Comparison of ENCODE assay signal across 13 cellular contexts in genomic region chr18:97252-97914, GRCh38. TPM values are rescaled to one million over a fixed set of nuclear protein-coding genes. Genes with fewer than 3 reads are reported as not detected.
DNase-seq lines count a peak whose midpoint lies in the region; ATAC-seq, FAIRE-seq and TF ChIP-seq lines count a peak whose summit lies in the region.
"Not testable (repeated sequence)": the region's sequence is repeated elsewhere in the genome, so short reads cannot be mapped to it uniquely, and the experiment has no call there.
"Had no signal": no experiment of that assay in that cellular context is flagged by ENCODE, and none has a peak within 500 bp of the region (broad histone marks: within the 10 kb centered on the region; RNA-seq: fewer than 3 reads in every experiment).

No MANE protein-coding gene starts in this region.

- SMC1A ChIA-PET in GM12878 (lab: Charles Lee; ENCODE audit: uncharacterized antibody, unreplicated experiment): not testable (repeated sequence)

- TF ChIP-seq RAD21 in GM12878 (IDR thresholded peaks at IDR 0.05; ENCODE audit: insufficient read depth, low read depth, low read length): not testable (repeated sequence)

- TF ChIP-seq CTCF in BJ (IDR thresholded peaks at IDR 0.05; ENCODE audit: insufficient read depth, low read depth, low read length): 0 out of 2 replicates have a peak, but pooled peaks have one; percentile 6
- TF ChIP-seq CTCF in SU-DHL-6 (IDR thresholded peaks at IDR 0.05; ENCODE audit: insufficient read depth, low read length, poor library complexity, severe bottlenecking): peak; percentile 17
- TF ChIP-seq CTCF in GM12878 (IDR thresholded peaks at IDR 0.05 in 2 of 3, conservative IDR thresholded peaks at IDR 0.05 in 1 of 3; ENCODE audit: control insufficient read depth in 2 of 3, extremely low read depth in 1 of 3, insufficient read depth in 1 of 3, low read depth in 3 of 3, low read length in 3 of 3): peak; percentile 41 to 69 (median 60)
- peak; percentile 29 for TF ChIP-seq CTCF in osteocyte (IDR thresholded peaks at IDR 0.05)

- DNase-seq in BJ (ENCODE audit: low read depth); GM12878 (ENCODE audit: low read depth, low spot score): not testable (repeated sequence)
- DNase-seq in osteocyte (ENCODE audit: extremely low spot score, unreplicated experiment): peak; percentile 51

- H3K4me2 ChIP-seq in SU-DHL-6 (ENCODE audit: low read depth, low read length, poor library complexity, severe bottlenecking); GM12878 (ENCODE audit: control insufficient read depth, insufficient read depth): not testable (repeated sequence)

- H4K20me1 ChIP-seq in SU-DHL-6 (ENCODE audit: low read depth, low read length); GM12878 (ENCODE audit: control insufficient read depth, insufficient read depth): not testable (repeated sequence)

- not testable (repeated sequence) for TF ChIP-seq POLR2A in GM12878 (IDR thresholded peaks at IDR 0.05; ENCODE audit: low read depth, low read length)

- in situ Hi-C loops in GM12878 (cut with MboI): not testable (repeated sequence)

- H3K4me1 ChIP-seq in GM12878 (ENCODE audit: control insufficient read depth, insufficient read depth, low read length): not testable (repeated sequence)

- POLR2A ChIA-PET in BJ (lab: Charles Lee); GM12878 (lab: Charles Lee): not testable (repeated sequence)

- 18% methylated on average over 20 of the region's 31 CpGs for WGBS in GM12878 (ENCODE audit: insufficient coverage, insufficient replicate concordance, low lambda C conversion rate, missing lambda C conversion rate)

- H3F3A ChIP-seq in SU-DHL-6 (ENCODE audit: insufficient read depth): not testable (repeated sequence)

- not testable (repeated sequence) for H3K27ac Mint-ChIP-seq in osteocyte (ENCODE audit: unreplicated experiment)

- H3K4me3 ChIP-seq in BJ (ENCODE audit: low read depth, low read length); SU-DHL-6 (ENCODE audit: insufficient read depth, low read length, poor library complexity, severe bottlenecking); GM12878: not testable (repeated sequence)

- H3K27me3 Mint-ChIP-seq in osteocyte (ENCODE audit: unreplicated experiment): peaks cover 19% of the 10 kb centered on the region

- H3K4me3 Mint-ChIP-seq in osteocyte (ENCODE audit: unreplicated experiment): not testable (repeated sequence)

- H3K4me1 Mint-ChIP-seq in osteocyte (ENCODE audit: unreplicated experiment): not testable (repeated sequence)

- not testable (repeated sequence) for H3K27ac ChIP-seq in SU-DHL-6 (ENCODE audit: low read depth, low read length); GM12878 (ENCODE audit: control insufficient read depth, insufficient read depth)

- not testable (repeated sequence) for FAIRE-seq in GM12878 (lab: Jason Lieb, UNC)

- H3K36me3 ChIP-seq in BJ (ENCODE audit: control insufficient read depth, insufficient read depth, low read length); SU-DHL-6 (ENCODE audit: low read length); GM12878 (ENCODE audit: control insufficient read depth in 2 of 2, insufficient read depth in 2 of 2, low read length in 1 of 2): not testable (repeated sequence)

- H3K9ac ChIP-seq in SU-DHL-6 (ENCODE audit: low read length); GM12878 (ENCODE audit: control insufficient read depth, insufficient read depth, low read length): not testable (repeated sequence)

- not testable (repeated sequence) for H3K36me3 Mint-ChIP-seq in osteocyte (ENCODE audit: unreplicated experiment)

- intact Hi-C loops in GM12878 (cut with micrococcal nuclease; ENCODE audit: unreplicated experiment): not testable (repeated sequence)

- H3K9me3 ChIP-seq in SU-DHL-6 (ENCODE audit: insufficient read depth, low read length); GM12878 (replicated peaks; ENCODE audit: control insufficient read depth, insufficient read depth, low read length): not testable (repeated sequence)

- H2AFZ ChIP-seq in SU-DHL-6 (ENCODE audit: low read depth, low read length, severe bottlenecking); GM12878 (ENCODE audit: control insufficient read depth, low read depth, low read length): not testable (repeated sequence)

- not testable (repeated sequence) for H3K9me3 Mint-ChIP-seq in osteocyte (ENCODE audit: unreplicated experiment)

- H3K9me2 ChIP-seq in SU-DHL-6 (replicated peaks; ENCODE audit: insufficient read depth, low read length): not testable (repeated sequence)

- BruUV-seq in GM12878 (replicated peaks; lab: Mats Ljungman, UMichigan): not testable (repeated sequence)

- H3K79me2 ChIP-seq in SU-DHL-6 (ENCODE audit: insufficient read depth, low read length); GM12878 (ENCODE audit: control insufficient read depth, insufficient read depth, low read length): not testable (repeated sequence)

- ATAC-seq in GM18520 (IDR thresholded peaks at IDR 0.05; ENCODE audit: unreplicated experiment): peak; percentile 69
- ATAC-seq in GM21381 (IDR thresholded peaks at IDR 0.05; ENCODE audit: unreplicated experiment): peak; percentile 82
- ATAC-seq in HG02852 (IDR thresholded peaks at IDR 0.05; ENCODE audit: unreplicated experiment): peak; percentile 95
- ATAC-seq in HG03432 (IDR thresholded peaks at IDR 0.05; ENCODE audit: unreplicated experiment): peak; percentile 96
- ATAC-seq in GM12878: peak; percentile 100

- not testable (repeated sequence) for H3K27me3 ChIP-seq in BJ (ENCODE audit: control insufficient read depth, insufficient read depth, low read length); SU-DHL-6 (ENCODE audit: low read length); GM12878 (replicated peaks in 1 of 2; ENCODE audit: control insufficient read depth in 2 of 2, insufficient read depth in 2 of 2, low read length in 1 of 2)

- CTCF ChIA-PET in BJ (lab: Yijun Ruan, JAX): not testable (repeated sequence)
- CTCF ChIA-PET in GM12878 (lab: Yijun Ruan, JAX): interaction anchor here (1.4 kb wide), 1 partner anchor 39 kb away, joined by 5 read pairs; no protein-coding TSS in a partner anchor

- TF ChIP-seq EP300 in GM12878 (IDR thresholded peaks at IDR 0.05; ENCODE audit: borderline replicate concordance in 1 of 2, control insufficient read depth in 1 of 2, low read depth in 2 of 2, low read length in 2 of 2): not testable (repeated sequence)

- RAD21 ChIA-PET in GM12878 (lab: Charles Lee; ENCODE audit: unreplicated experiment): not testable (repeated sequence)

TF ChIP-seq in GM12878, 131 proteins besides CTCF, POLR2A, EP300 and RAD21 (continues in another document):
- TF ChIP-seq ZNF592 (IDR thresholded peaks at IDR 0.05) (peak; percentile 64; the same call in 1 of the 2 replicates), ATF3 (IDR thresholded peaks at IDR 0.05; ENCODE audit: borderline replicate concordance, extremely low read depth, low read depth, low read length) (peak; percentile 44; the same call in 1 of the 2 replicates)

RNA-seq across cellular contexts. Expression of gene TUBB8B, which starts 48.0 kb away (rescaled TPM):
- polyA plus RNA-seq in BJ (2011; rRNA removed) (0.10 TPM in 1 of 2 replicates, not detected in the other), GM12878 (2011; rRNA removed) (not detected in 2 replicates), GM12878 (2014; fragmentation: Illumina TruSeq; extraction: Trizol) (not detected in 2 replicates), GM12878 (2014; fragmentation: Nextera tagmentation; extraction: Ambion mirVana) (not detected), GM12878 (2014; rRNA removed) (not detected in 2 replicates), GM12878 (2016; fragmentation: Nextera tagmentation; extraction: Ambion mirVana) (not detected)
- polyA minus RNA-seq in BJ (2011; rRNA and poly(A)+ RNA removed): not detected in 2 replicates
- not detected in 2 replicates for total RNA-seq in GM12878 (2013; cell fraction: nucleolus; rRNA removed)
- total RNA-seq in GM12878 (2014; rRNA removed) (not detected in 2 replicates), GM12878 (2014; rRNA removed; fragmentation: Illumina TruSeq; extraction: Trizol) (not detected in 2 replicates), GM12878 (2021) (not detected in 2 replicates), osteocyte (not detected in 2 replicates)
- polyA plus RNA-seq in GM12878 (2011; ENCODE audit: low read depth): not detected
- not detected in 2 replicates for polyA plus RNA-seq in GM12878 (2011; cell fraction: cytosol; rRNA removed)
- not detected in 2 replicates for polyA plus RNA-seq in GM12878 (2011; cell fraction: nucleus; rRNA removed)
- polyA plus RNA-seq in GM12878 (2012): not detected in 2 replicates
- not detected in 2 replicates for polyA minus RNA-seq in GM12878 (2011; rRNA and poly(A)+ RNA removed)
- polyA minus RNA-seq in GM12878 (2011; cell fraction: cytosol; rRNA and poly(A)+ RNA removed): not detected in 2 replicates
- not detected in 2 replicates for polyA minus RNA-seq in GM12878 (2011; cell fraction: nucleus; rRNA and poly(A)+ RNA removed)
- total RNA-seq: activated CD8-positive, alpha-beta memory T cell treated with anti-CD3 and anti-CD28 coated beads for 36 hours; activated naive CD8-positive, alpha-beta T cell treated with anti-CD3 and anti-CD28 coated beads, Interleukin-2, amount 10 ng/mL, durations not matched to agents 7 days and 5 days; kidney epithelial cell; urinary bladder had no signal
- polyA plus RNA-seq: A549 had no signal

Comparison
In these comparisons a context has a peak if more than half of its experiments do, and no peak if none do; other contexts are left out.
1. CTCF ChIP-seq: peak in every context shown above with its lines; median percentile 60 in GM12878; 29 in osteocyte; 17 in SU-DHL-6; 6 in BJ.